16 cellular contexts compared by ENCODE assay signal in the genomic region with DNA sequence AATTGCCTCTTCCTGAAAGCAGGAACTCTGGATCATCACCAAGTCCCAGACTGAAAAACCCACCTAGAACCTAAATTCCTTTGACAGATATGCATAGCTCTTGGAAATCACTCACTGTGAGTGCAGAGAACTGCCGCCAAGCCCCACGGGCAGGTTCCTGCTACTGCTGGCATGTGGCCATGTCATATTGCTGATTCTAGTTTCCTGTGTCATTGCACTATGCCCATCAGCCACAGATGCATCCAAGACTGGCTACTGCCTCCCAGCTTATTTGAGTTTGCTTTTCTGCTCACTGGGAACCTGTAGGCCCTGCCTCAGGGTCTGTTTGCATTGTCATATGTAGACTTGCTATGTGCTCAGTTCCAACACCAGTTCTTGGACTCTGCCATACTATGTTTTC.
DNase-seq lines count a peak whose midpoint lies in the region; TF ChIP-seq lines count a peak whose summit lies in the region.
"Had no signal": no experiment of that assay in that cellular context is flagged by ENCODE, and none has a peak within 500 bp of the region (broad histone marks: within the 10 kb centered on the region; RNA-seq: fewer than 3 reads in every experiment).

No MANE protein-coding gene starts in this region.

- no peaks in the 10 kb centered on the region for H3K36me3 ChIP-seq in BE2C
- H3K36me3 ChIP-seq: BLaER1 treated with 17β-estradiol and CSF1 and Interleukin-3, amounts not matched to agents 10 nM and 100 nM had no signal

- TF ChIP-seq CTCF in BE2C (IDR thresholded peaks at IDR 0.05; ENCODE audit: low read depth, low read length) (no peak), epithelial cell of esophagus (IDR thresholded peaks at IDR 0.05; ENCODE audit: insufficient read depth, low read depth, low read length, missing control alignments) (no peak), GM13977 (IDR thresholded peaks at IDR 0.05; ENCODE audit: extremely low read depth, insufficient read depth, missing control alignments) (no peak)

- in situ Hi-C loops in GM13977 (cut with MboI; ENCODE audit: low pct_unique_long_range_greater_than_20kb, low sequenced_read_pairs, unreplicated experiment), result no loop called here

- H3K27me3 ChIP-seq in BE2C, result no peaks in the 10 kb centered on the region
- H3K27me3 ChIP-seq: BLaER1 treated with 17β-estradiol and CSF1 and Interleukin-3, amounts not matched to agents 10 nM and 100 nM had no signal

- H3K4me3 ChIP-seq in BE2C (ENCODE audit: low read depth, low read length), result no peak overlapping the region
- no peak overlapping the region for H3K4me3 ChIP-seq in epithelial cell of esophagus (ENCODE audit: low read length)
- H3K4me3 ChIP-seq: BLaER1 treated with 17β-estradiol and CSF1 and Interleukin-3, amounts not matched to agents 10 nM and 100 nM; GM12878 had no signal

- peak; percentile 0 for DNase-seq in NCI-H2029 treated with DMSO at 0.1 percent for 48 hours (lab: John Stamatoyannopoulos, UW)
- no peak for DNase-seq in NCI-H2029 (lab: John Stamatoyannopoulos, UW)
- DNase-seq in BE2C, result peak; percentile 58
- DNase-seq in RPMI8226, result peak; percentile 37
- peak; percentile 33 for DNase-seq in epithelial cell of esophagus (ENCODE audit: low read depth)
- DNase-seq in 8988T, result no peak
- DNase-seq in anterior cingulate cortex (lab: John Stamatoyannopoulos, UW), result no peak
- no peak for DNase-seq in GM13977 (ENCODE audit: low spot score)
- DNase-seq: AML-193; Calu3; CD4-positive, CD25-positive, alpha-beta regulatory T cell; DMS79; GOT3; H9 had no signal

- H3K4me1 ChIP-seq in BE2C, result no peaks in the 10 kb centered on the region
- H3K4me1 ChIP-seq: BLaER1 treated with 17β-estradiol and CSF1 and Interleukin-3, amounts not matched to agents 10 nM and 100 nM had no signal

- no peaks in the 10 kb centered on the region for H3K9me3 ChIP-seq in BE2C

Comparison
In these comparisons a context has a peak if more than half of its experiments do, and no peak if none do; other contexts are left out.
1. DNase-seq: peak in NCI-H2029 treated with DMSO at 0.1 percent for 48 hours (single experiment), BE2C (single experiment), RPMI8226 (single experiment) and epithelial cell of esophagus (single experiment); none in NCI-H2029 (single experiment), 8988T (single experiment), anterior cingulate cortex (0 of 58) and GM13977 (single experiment).